Comparison of ENCODE assay signal across 8 cellular contexts in the genomic region with DNA sequence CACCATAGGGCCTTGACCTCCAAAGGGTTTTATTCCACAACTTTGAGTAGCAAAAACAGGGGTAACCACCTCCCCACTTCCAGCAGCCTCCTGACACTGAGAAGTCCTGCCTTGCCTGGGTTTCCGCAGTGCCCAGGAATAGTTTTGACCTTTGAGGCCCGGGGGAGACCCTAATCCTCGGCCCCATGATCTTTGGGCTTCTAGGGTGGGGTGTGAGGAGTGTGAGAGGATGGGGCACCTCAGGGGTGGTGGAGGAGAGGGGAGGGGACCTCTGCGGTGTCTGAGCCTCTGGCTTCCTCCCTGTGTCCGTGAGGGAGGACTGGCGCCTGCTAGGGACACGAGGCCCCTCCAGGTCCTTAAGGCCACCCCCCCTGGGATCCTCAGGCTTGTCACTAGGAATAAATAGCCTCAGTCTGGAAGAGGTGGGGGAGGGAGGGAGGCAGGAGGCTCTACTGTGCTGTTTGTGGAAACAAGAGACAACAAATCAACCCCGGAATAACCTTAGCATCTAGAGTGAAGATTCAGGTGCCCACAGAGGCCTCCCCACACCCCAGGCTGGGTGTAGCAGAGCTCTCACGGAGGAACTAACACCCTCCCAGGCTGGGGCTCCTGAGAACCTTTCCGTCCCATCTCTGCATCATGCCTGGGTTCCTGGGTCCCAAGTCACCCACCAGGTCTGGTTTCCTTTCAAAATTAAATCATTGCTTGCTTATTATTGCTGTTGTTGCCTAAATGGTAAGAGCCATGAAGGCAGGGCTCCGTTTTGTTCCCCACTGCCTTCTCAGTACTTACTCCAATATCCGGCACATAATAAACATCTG. TPM values are rescaled to one million over a fixed set of nuclear protein-coding genes. Genes with fewer than 3 reads are reported as not detected.
DNase-seq lines count a peak whose midpoint lies in the region; ATAC-seq, FAIRE-seq and TF ChIP-seq lines count a peak whose summit lies in the region.

No MANE protein-coding gene starts in this region.

- peak overlapping the region in 1 of 2 experiments; percentile 23; a peak in 1 of 4 replicates for H3K27ac ChIP-seq in SK-N-SH (ENCODE audit: low read depth in 2 of 2, low read length in 1 of 2)
- H3K27ac ChIP-seq in astrocyte (ENCODE audit: low read depth, low read length): no peak overlapping the region
- peak overlapping the region; percentile 74 for H3K27ac ChIP-seq in lower lobe of right lung
- H3K27ac ChIP-seq in thoracic aorta: peak overlapping the region; percentile 79
- no peak overlapping the region for H3K27ac ChIP-seq in caudate nucleus (ENCODE audit: low read depth, low read length)

- H3K27me3 Mint-ChIP-seq in astrocyte (ENCODE audit: low read depth, unreplicated experiment): no peaks in the 10 kb centered on the region

- H3K9me2 ChIP-seq in SK-N-SH: no peaks in the 10 kb centered on the region

- peak overlapping the region; percentile 66 for H3K4me3 Mint-ChIP-seq in astrocyte (ENCODE audit: unreplicated experiment)

- peak overlapping the region; percentile 46; the same call in 1 of the 2 replicates for H2AFZ ChIP-seq in SK-N-SH (ENCODE audit: low read depth)
- peak overlapping the region; percentile 30 for H2AFZ ChIP-seq in astrocyte (ENCODE audit: low read depth, low read length)

- peaks cover 16 to 22% of the 10 kb centered on the region in 2 experiments; a peak in 3 of 4 replicates for H3K4me1 ChIP-seq in SK-N-SH (ENCODE audit: control insufficient read depth in 1 of 2, insufficient read depth in 2 of 2, low read depth in 1 of 2, low read length in 1 of 2)
- peaks cover 33% of the 10 kb centered on the region for H3K4me1 ChIP-seq in astrocyte (ENCODE audit: insufficient read depth, low read length)
- H3K4me1 ChIP-seq in lower lobe of right lung: peaks cover 29% of the 10 kb centered on the region
- H3K4me1 ChIP-seq in thoracic aorta (ENCODE audit: control insufficient read depth in 1 of 2, low read depth in 2 of 2): peaks cover 23 to 41% of the 10 kb centered on the region in 2 donors

- ATAC-seq in SK-N-SH treated with all-trans-retinoic acid at 6 μM for 48 hours (no peak), lower lobe of right lung (peak in 1 of 2 donors; percentile 13), thoracic aorta (ENCODE audit: insufficient number of reproducible peaks, low FRiP score, low read depth) (no peak), GM21737 (IDR thresholded peaks at IDR 0.05; ENCODE audit: unreplicated experiment) (no peak)

- no peaks in the 10 kb centered on the region for H4K20me1 ChIP-seq in SK-N-SH (ENCODE audit: insufficient read depth)
- peaks cover 27% of the 10 kb centered on the region for H4K20me1 ChIP-seq in astrocyte (ENCODE audit: insufficient read depth, low read length)

- no peak for FAIRE-seq in astrocyte (lab: Jason Lieb, UNC)

- DNase-seq in SK-N-SH (no peak), astrocyte (ENCODE audit: low read depth) (no peak), lower lobe of right lung (no peak), thoracic aorta (ENCODE audit: low spot score) (no peak), A172 (ENCODE audit: low spot score) (no peak), caudate nucleus (lab: John Stamatoyannopoulos, UW) (no peak)

- intact Hi-C loops in lower lobe of right lung (cut with DNase I): no loop called here

- H3K36me3 Mint-ChIP-seq in astrocyte (ENCODE audit: low read depth, unreplicated experiment): peaks cover 9% of the 10 kb centered on the region

- POLR2A ChIA-PET in SK-N-SH (lab: Yijun Ruan, JAX): no interaction called here

- peaks cover 35% of the 10 kb centered on the region for H3K79me2 ChIP-seq in SK-N-SH (ENCODE audit: insufficient read depth)
- H3K79me2 ChIP-seq in astrocyte (ENCODE audit: insufficient read depth, low read length): peaks cover 36% of the 10 kb centered on the region

- H3K9ac ChIP-seq in SK-N-SH (no peak overlapping the region), astrocyte (ENCODE audit: low read length) (peak overlapping the region; percentile 55)

- peaks cover 24% of the 10 kb centered on the region for H3K4me1 Mint-ChIP-seq in astrocyte (ENCODE audit: low read depth, unreplicated experiment)

- H3F3A ChIP-seq in SK-N-SH (replicated peaks; ENCODE audit: insufficient read depth): peaks cover 9% of the 10 kb centered on the region

- no peak for TF ChIP-seq RAD21 in SK-N-SH (IDR thresholded peaks at IDR 0.05; ENCODE audit: low read length)

- H3K4me2 ChIP-seq in SK-N-SH (peak overlapping the region; percentile 47; the same call in 1 of the 2 replicates), astrocyte (ENCODE audit: low read length) (peak overlapping the region; percentile 72)

- CTCF ChIA-PET in SK-N-SH (lab: Yijun Ruan, JAX): no interaction called here

- H3K9me3 Mint-ChIP-seq in astrocyte (ENCODE audit: unreplicated experiment): no peaks in the 10 kb centered on the region

- H3K36me3 ChIP-seq in SK-N-SH (replicated peaks in 1 of 2; ENCODE audit: control insufficient read depth in 1 of 2, insufficient read depth in 2 of 2, low read length in 1 of 2): no peaks in the 10 kb centered on the region
- no peaks in the 10 kb centered on the region for H3K36me3 ChIP-seq in astrocyte (ENCODE audit: insufficient read depth, low read length)
- H3K36me3 ChIP-seq in lower lobe of right lung: no peaks in the 10 kb centered on the region
- H3K36me3 ChIP-seq in thoracic aorta: no peaks in the 10 kb centered on the region

- TF ChIP-seq CTCF in SK-N-SH (IDR thresholded peaks at IDR 0.05): no peak
- TF ChIP-seq CTCF in astrocyte (IDR thresholded peaks at IDR 0.05; ENCODE audit: insufficient read depth, low read depth, low read length): no peak
- TF ChIP-seq CTCF in lower lobe of right lung (IDR thresholded peaks at IDR 0.05): no peak
- TF ChIP-seq CTCF in thoracic aorta (IDR thresholded peaks at IDR 0.05): no peak

- H3K9me3 ChIP-seq in SK-N-SH (no peaks in the 10 kb centered on the region), astrocyte (ENCODE audit: insufficient read depth, low read depth, low read length) (no peaks in the 10 kb centered on the region), lower lobe of right lung (no peaks in the 10 kb centered on the region), thoracic aorta (no peaks in the 10 kb centered on the region)

- 97% methylated on average over 8 of the region's 12 CpGs for WGBS in SK-N-SH (ENCODE audit: low lambda C conversion rate)

- H3K4me3 ChIP-seq in SK-N-SH (ENCODE audit: low read depth in 2 of 2, low read length in 1 of 2) (peak overlapping the region in 1 of 2 experiments; percentile 29; a peak in 1 of 4 replicates), astrocyte (ENCODE audit: insufficient read depth, low read depth, low read length) (peak overlapping the region; percentile 36), lower lobe of right lung (peak overlapping the region; percentile 69), thoracic aorta (peak overlapping the region; percentile 87)

- no peak overlapping the region for H3K27ac Mint-ChIP-seq in astrocyte (ENCODE audit: unreplicated experiment)

- no peaks in the 10 kb centered on the region for H3K27me3 ChIP-seq in SK-N-SH (ENCODE audit: insufficient read depth)
- no peaks in the 10 kb centered on the region for H3K27me3 ChIP-seq in astrocyte (ENCODE audit: insufficient read depth, low read length)
- no peaks in the 10 kb centered on the region for H3K27me3 ChIP-seq in lower lobe of right lung (ENCODE audit: low read depth)
- no peaks in the 10 kb centered on the region for H3K27me3 ChIP-seq in thoracic aorta (replicated peaks; ENCODE audit: insufficient read depth)

- no peak for TF ChIP-seq EP300 in SK-N-SH (IDR thresholded peaks at IDR 0.05; ENCODE audit: borderline replicate concordance in 1 of 2, low read depth in 1 of 2, low read length in 1 of 2)

TF ChIP-seq in SK-N-SH, 30 proteins besides CTCF, POLR2A, EP300 and RAD21 (continues in another document):
- TF ChIP-seq FOXJ3 (CRISPR knock-in tag; IDR thresholded peaks at IDR 0.05) (no peak), RXRA (IDR thresholded peaks at IDR 0.05; ENCODE audit: borderline replicate concordance, low read depth) (no peak)

TF ChIP-seq in SK-N-SH treated with all-trans-retinoic acid at 6 μM for 48 hours, 23 proteins besides CTCF, POLR2A, EP300 and RAD21:
- TF ChIP-seq ZFP3 (CRISPR knock-in tag; IDR thresholded peaks at IDR 0.05): no peak

RNA-seq across cellular contexts. Expression of gene FHL3, which starts 0.9 kb away (rescaled TPM):
- 4.2 and 6.8 TPM in 2 replicates for polyA plus RNA-seq in SK-N-SH (2012; rRNA removed)
- 4.1 and 7.3 TPM in 2 replicates for polyA plus RNA-seq in SK-N-SH (2012; cell fraction: cytosol; rRNA removed)
- 13.5 and 14.1 TPM in 2 replicates for polyA plus RNA-seq in SK-N-SH (2012; cell fraction: nucleus; rRNA removed)
- 107 and 116 TPM in 2 replicates for total RNA-seq in astrocyte
- 16.9 TPM for total RNA-seq in lower lobe of right lung
- 10 to 100 TPM; 57.0 to 90.7 TPM for total RNA-seq in thoracic aorta
- total RNA-seq in A172 (2014; rRNA removed; shearing (Covaris generic)): 14.8 and 23.1 TPM in 2 replicates

RNA-seq across cellular contexts. Expression of gene UTP11, which starts 6.3 kb away (rescaled TPM):
- polyA plus RNA-seq in SK-N-SH (2012; rRNA removed): 26.8 and 27.3 TPM in 2 replicates
- 38.0 and 45.1 TPM in 2 replicates for polyA plus RNA-seq in SK-N-SH (2012; cell fraction: cytosol; rRNA removed)
- 12.3 and 17.0 TPM in 2 replicates for polyA plus RNA-seq in SK-N-SH (2012; cell fraction: nucleus; rRNA removed)
- total RNA-seq in astrocyte (38.2 and 42.6 TPM in 2 replicates), lower lobe of right lung (22.8 TPM), thoracic aorta (10 to 100 TPM; 14.6 to 76.9 TPM)
- 69.8 and 102 TPM in 2 replicates for total RNA-seq in A172 (2014; rRNA removed; shearing (Covaris generic))

RNA-seq across cellular contexts. Expression of gene SF3A3, which starts 16.4 kb away (rescaled TPM):
- polyA plus RNA-seq in SK-N-SH (2012; rRNA removed): 35.3 and 41.5 TPM in 2 replicates
- polyA plus RNA-seq in SK-N-SH (2012; cell fraction: cytosol; rRNA removed): 46.3 and 54.9 TPM in 2 replicates
- polyA plus RNA-seq in SK-N-SH (2012; cell fraction: nucleus; rRNA removed): 23.1 and 44.0 TPM in 2 replicates
- total RNA-seq in astrocyte (66.5 and 76.8 TPM in 2 replicates), lower lobe of right lung (41.8 TPM), thoracic aorta (10 to 100 TPM; 31.8 to 61.3 TPM)
- total RNA-seq in A172 (2014; rRNA removed; shearing (Covaris generic)): 77.4 and 117 TPM in 2 replicates

RNA-seq across cellular contexts. Expression of gene POU3F1, which starts 40.4 kb away (rescaled TPM):
- polyA plus RNA-seq in SK-N-SH (2012; rRNA removed): not detected in 2 replicates
- not detected in 2 replicates for polyA plus RNA-seq in SK-N-SH (2012; cell fraction: cytosol; rRNA removed)
- not detected in 2 replicates for polyA plus RNA-seq in SK-N-SH (2012; cell fraction: nucleus; rRNA removed)
- 2.3 and 3.3 TPM in 2 replicates for total RNA-seq in astrocyte
- not detected for total RNA-seq in lower lobe of right lung
- total RNA-seq in thoracic aorta: not detected
- 0.41 TPM in 1 of 2 replicates, not detected in the other for total RNA-seq in A172 (2014; rRNA removed; shearing (Covaris generic))

RNA-seq across cellular contexts. Expression of gene INPP5B, which starts 59.4 kb away (rescaled TPM):
- 10.5 and 12.3 TPM in 2 replicates for polyA plus RNA-seq in SK-N-SH (2012; rRNA removed)
- 5.9 and 7.3 TPM in 2 replicates for polyA plus RNA-seq in SK-N-SH (2012; cell fraction: cytosol; rRNA removed)
- 20.9 and 24.8 TPM in 2 replicates for polyA plus RNA-seq in SK-N-SH (2012; cell fraction: nucleus; rRNA removed)
- total RNA-seq in astrocyte (19.4 and 21.4 TPM in 2 replicates), lower lobe of right lung (42.5 TPM), thoracic aorta (10 to 100 TPM; 44.2 to 44.5 TPM)
- total RNA-seq in A172 (2014; rRNA removed; shearing (Covaris generic)): 7.5 and 9.1 TPM in 2 replicates

Comparison
In these comparisons a context has a peak if more than half of its experiments do, and no peak if none do; other contexts are left out.
1. H3K27ac ChIP-seq: peak in lower lobe of right lung (single experiment) and thoracic aorta (2 of 2); none in astrocyte (single experiment) and caudate nucleus (single experiment).